Comparison of ENCODE assay signal across 9 cellular contexts in genomic region chr2:174522553-174522952, GRCh38. TPM values are rescaled to one million over a fixed set of nuclear protein-coding genes. Genes with fewer than 3 reads are reported as not detected.
DNase-seq lines count a peak whose midpoint lies in the region; ATAC-seq and TF ChIP-seq lines count a peak whose summit lies in the region.
"Had no signal": no experiment of that assay in that cellular context is flagged by ENCODE, and none has a peak within 500 bp of the region (broad histone marks: within the 10 kb centered on the region; RNA-seq: fewer than 3 reads in every experiment).

No MANE protein-coding gene starts in this region.

- TF ChIP-seq CTCF in neural cell (IDR thresholded peaks at IDR 0.05; ENCODE audit: poor library complexity, severe bottlenecking) (peak; percentile 66), vagina (IDR thresholded peaks at IDR 0.05) (no peak)

- H3K4me1 ChIP-seq in vagina, result no peaks in the 10 kb centered on the region

- no peak for TF ChIP-seq EP300 in neural cell (conservative IDR thresholded peaks at IDR 0.05; ENCODE audit: poor library complexity, severe bottlenecking)

- H3K9me2 ChIP-seq in neural cell (ENCODE audit: insufficient read depth, low read length), result no peaks in the 10 kb centered on the region

- TF ChIP-seq RAD21 in neural cell (conservative IDR thresholded peaks at IDR 0.05), result peak; percentile 62

- H3K9me3 ChIP-seq in neural cell (ENCODE audit: low read length), result no peaks in the 10 kb centered on the region
- no peaks in the 10 kb centered on the region for H3K9me3 ChIP-seq in vagina

- peak; percentile 7 for DNase-seq in COR-L47 (lab: John Stamatoyannopoulos, UW)
- DNase-seq in MV-4-11 (lab: John Stamatoyannopoulos, UW), result peak; percentile 86
- peak; percentile 14 for DNase-seq in cerebellar cortex (ENCODE audit: low spot score)
- DNase-seq in amygdala (lab: John Stamatoyannopoulos, UW), result no peak
- DNase-seq in mucosa of gallbladder (ENCODE audit: low spot score), result no peak
- no peak for DNase-seq in vagina (ENCODE audit: extremely low spot score in 2 of 2)
- DNase-seq: retina had no signal

- no peaks in the 10 kb centered on the region for H4K20me1 ChIP-seq in neural cell (ENCODE audit: insufficient read depth)

- H3K27me3 ChIP-seq in neural cell (ENCODE audit: insufficient read depth, low read depth, low read length) (no peaks in the 10 kb centered on the region), vagina (no peaks in the 10 kb centered on the region)

- H3K36me3 ChIP-seq in neural cell (ENCODE audit: insufficient read depth, low read length) (no peaks in the 10 kb centered on the region), vagina (no peaks in the 10 kb centered on the region)

- H3K4me3 ChIP-seq in neural cell (ENCODE audit: low read length) (no peak overlapping the region), vagina (no peak overlapping the region)

- H3K27ac ChIP-seq in neural cell (ENCODE audit: low read length) (no peak overlapping the region), vagina (no peak overlapping the region)

- TF ChIP-seq POLR2A in vagina (IDR thresholded peaks at IDR 0.05), result no peak

- intact Hi-C loops in vagina (cut with DNase I), result no loop called here

- H3F3A ChIP-seq in neural cell (ENCODE audit: insufficient read depth, low read length, poor library complexity, severe bottlenecking), result no peaks in the 10 kb centered on the region

- H3K79me2 ChIP-seq in neural cell (replicated peaks; ENCODE audit: insufficient read depth, low read length), result no peaks in the 10 kb centered on the region

- no peak overlapping the region for H3K9ac ChIP-seq in neural cell (ENCODE audit: low read length)

- no peak for ATAC-seq in HG03175 (IDR thresholded peaks at IDR 0.05; ENCODE audit: unreplicated experiment)

- H3K4me2 ChIP-seq in neural cell (ENCODE audit: low read length), result no peak overlapping the region

- no peak overlapping the region for H2AFZ ChIP-seq in neural cell (ENCODE audit: low read depth, low read length)

TF ChIP-seq in neural cell, 6 proteins besides CTCF, POLR2A, EP300 and RAD21:
- TF ChIP-seq EZH2 (IDR thresholded peaks at IDR 0.05; ENCODE audit: borderline replicate concordance, insufficient read depth, low read length, poor library complexity, severe bottlenecking) (no peak), SMC3 (conservative IDR thresholded peaks at IDR 0.05; ENCODE audit: poor library complexity) (peak; percentile 62)

RNA-seq across cellular contexts. Expression of gene GPR155, which starts 35.7 kb away (rescaled TPM):
- polyA plus RNA-seq in neural cell, result 5.7 TPM in 2 replicates
- polyA minus RNA-seq in neural cell, result 5.4 and 5.6 TPM in 2 replicates
- 11.7 TPM for total RNA-seq in mucosa of gallbladder
- total RNA-seq in vagina, result 6.6 TPM

Comparison
In these comparisons a context has a peak if more than half of its experiments do, and no peak if none do; other contexts are left out.
1. DNase-seq: peak in COR-L47 (single experiment), MV-4-11 (single experiment) and cerebellar cortex (single experiment); none in amygdala (0 of 56), mucosa of gallbladder (single experiment) and vagina (0 of 2).